In the genomic region with DNA sequence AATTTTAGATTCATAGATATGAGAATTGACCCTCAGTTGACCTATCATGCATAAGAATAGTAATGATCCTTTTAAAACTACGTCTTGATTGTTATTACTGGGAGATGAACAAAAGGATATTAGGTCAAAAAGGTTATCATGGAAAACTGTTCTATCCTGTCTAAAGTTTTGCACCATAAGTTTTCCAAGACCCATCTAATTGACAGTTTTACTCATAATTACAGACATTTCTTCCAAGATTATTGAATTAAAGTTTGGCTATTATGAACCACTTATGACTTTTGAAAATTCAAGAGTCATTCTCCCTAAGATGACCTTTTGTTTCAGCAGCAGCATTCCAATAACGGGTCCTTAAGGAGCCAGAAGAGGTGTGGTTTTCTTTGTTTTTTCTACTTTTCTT, we compare ENCODE assay signal across 28 cellular contexts.
"Had no signal": no experiment of that assay in that cellular context is flagged by ENCODE, and none has a peak within 500 bp of the region (broad histone marks: within the 10 kb centered on the region; RNA-seq: fewer than 3 reads in every experiment).

No MANE protein-coding gene starts in this region.

- H3K27me3 Mint-ChIP-seq: dendritic cell treated with granulocyte-macrophage colony-stimulating factor and Interleukin-4, amounts not matched to agents 40 ng/mL and 50 ng/mL, for 4 days; effector memory CD8-positive, alpha-beta T cell had no signal

- H3K4me1 ChIP-seq: colonic mucosa, esophagus muscularis mucosa, esophagus squamous epithelium, foreskin keratinocyte, gastrocnemius medialis, gastroesophageal sphincter, heart left ventricle, heart right ventricle had no signal

- H3K27me3 ChIP-seq: colonic mucosa, dorsolateral prefrontal cortex, esophagus muscularis mucosa, esophagus squamous epithelium, foreskin keratinocyte, gastrocnemius medialis, gastroesophageal sphincter, heart left ventricle, heart right ventricle had no signal

- H3K9me3 ChIP-seq: colonic mucosa, esophagus muscularis mucosa, esophagus squamous epithelium, gastrocnemius medialis, gastroesophageal sphincter, heart left ventricle, heart right ventricle had no signal

- H3K4me3 ChIP-seq: colonic mucosa, coronary artery, dorsolateral prefrontal cortex, esophagus muscularis mucosa, esophagus squamous epithelium, gastrocnemius medialis, gastroesophageal sphincter, heart left ventricle, heart right ventricle had no signal

- H3K36me3 ChIP-seq: colonic mucosa, esophagus muscularis mucosa had no signal

- H3K4me3 Mint-ChIP-seq: dendritic cell treated with granulocyte-macrophage colony-stimulating factor and Interleukin-4, amounts not matched to agents 40 ng/mL and 50 ng/mL, for 4 days; effector memory CD8-positive, alpha-beta T cell; endodermal cell had no signal

- H3K27ac Mint-ChIP-seq: dendritic cell treated with granulocyte-macrophage colony-stimulating factor and Interleukin-4, amounts not matched to agents 40 ng/mL and 50 ng/mL, for 4 days; endodermal cell had no signal

- ATAC-seq: effector memory CD8-positive, alpha-beta T cell; esophagus mucosa; foreskin keratinocyte; gastrocnemius medialis; gastroesophageal sphincter; heart left ventricle; heart right ventricle had no signal

- H3K27ac ChIP-seq: colonic mucosa, coronary artery, epithelial cell of prostate, esophagus muscularis mucosa, esophagus squamous epithelium, foreskin keratinocyte, gastrocnemius medialis, gastroesophageal sphincter, heart left ventricle, heart right ventricle had no signal

- DNase-seq: colonic mucosa; cortex of kidney; dermis blood vessel endothelial cell; dorsolateral prefrontal cortex; effector CD4-positive, alpha-beta T cell; effector CD8-positive, alpha-beta T cell; effector memory CD4-positive, alpha-beta T cell; effector memory CD8-positive, alpha-beta T cell; endodermal cell; erythroblast; esophagus squamous epithelium; foreskin fibroblast; foreskin keratinocyte; foreskin melanocyte; gastrocnemius medialis; glutamatergic neuron; head of caudate nucleus; heart left ventricle; heart right ventricle had no signal

- FAIRE-seq: colon, endometrium, frontal cortex had no signal

- H3K9me3 Mint-ChIP-seq: dendritic cell treated with granulocyte-macrophage colony-stimulating factor and Interleukin-4, amounts not matched to agents 40 ng/mL and 50 ng/mL, for 4 days; effector memory CD8-positive, alpha-beta T cell; endodermal cell had no signal
